1 cellular context compared by ENCODE assay signal in the genomic region with DNA sequence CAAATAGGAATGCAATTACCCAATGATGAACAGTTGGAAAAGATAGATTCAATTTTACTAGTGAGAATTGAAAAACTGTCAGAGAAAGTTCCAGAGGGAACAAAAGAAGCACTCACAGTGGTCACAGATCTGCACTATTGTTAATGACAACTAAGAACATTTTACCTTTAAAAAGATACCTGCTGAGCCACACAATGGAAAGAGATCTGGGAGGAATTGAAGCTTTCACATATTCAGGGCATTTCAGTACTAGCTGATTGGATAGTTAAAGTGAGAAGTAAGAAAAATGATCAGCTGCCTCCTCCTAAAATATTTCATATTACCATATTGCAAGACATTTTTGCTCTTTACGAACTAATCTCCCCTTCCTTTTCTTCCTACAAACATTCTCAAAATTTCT.
TF ChIP-seq lines count a peak whose summit lies in the region.

No MANE protein-coding gene starts in this region.

TF ChIP-seq in GM23338, 12 proteins besides CTCF, POLR2A, EP300 and RAD21 (continued from another document):
- TF ChIP-seq, protein P1, sequence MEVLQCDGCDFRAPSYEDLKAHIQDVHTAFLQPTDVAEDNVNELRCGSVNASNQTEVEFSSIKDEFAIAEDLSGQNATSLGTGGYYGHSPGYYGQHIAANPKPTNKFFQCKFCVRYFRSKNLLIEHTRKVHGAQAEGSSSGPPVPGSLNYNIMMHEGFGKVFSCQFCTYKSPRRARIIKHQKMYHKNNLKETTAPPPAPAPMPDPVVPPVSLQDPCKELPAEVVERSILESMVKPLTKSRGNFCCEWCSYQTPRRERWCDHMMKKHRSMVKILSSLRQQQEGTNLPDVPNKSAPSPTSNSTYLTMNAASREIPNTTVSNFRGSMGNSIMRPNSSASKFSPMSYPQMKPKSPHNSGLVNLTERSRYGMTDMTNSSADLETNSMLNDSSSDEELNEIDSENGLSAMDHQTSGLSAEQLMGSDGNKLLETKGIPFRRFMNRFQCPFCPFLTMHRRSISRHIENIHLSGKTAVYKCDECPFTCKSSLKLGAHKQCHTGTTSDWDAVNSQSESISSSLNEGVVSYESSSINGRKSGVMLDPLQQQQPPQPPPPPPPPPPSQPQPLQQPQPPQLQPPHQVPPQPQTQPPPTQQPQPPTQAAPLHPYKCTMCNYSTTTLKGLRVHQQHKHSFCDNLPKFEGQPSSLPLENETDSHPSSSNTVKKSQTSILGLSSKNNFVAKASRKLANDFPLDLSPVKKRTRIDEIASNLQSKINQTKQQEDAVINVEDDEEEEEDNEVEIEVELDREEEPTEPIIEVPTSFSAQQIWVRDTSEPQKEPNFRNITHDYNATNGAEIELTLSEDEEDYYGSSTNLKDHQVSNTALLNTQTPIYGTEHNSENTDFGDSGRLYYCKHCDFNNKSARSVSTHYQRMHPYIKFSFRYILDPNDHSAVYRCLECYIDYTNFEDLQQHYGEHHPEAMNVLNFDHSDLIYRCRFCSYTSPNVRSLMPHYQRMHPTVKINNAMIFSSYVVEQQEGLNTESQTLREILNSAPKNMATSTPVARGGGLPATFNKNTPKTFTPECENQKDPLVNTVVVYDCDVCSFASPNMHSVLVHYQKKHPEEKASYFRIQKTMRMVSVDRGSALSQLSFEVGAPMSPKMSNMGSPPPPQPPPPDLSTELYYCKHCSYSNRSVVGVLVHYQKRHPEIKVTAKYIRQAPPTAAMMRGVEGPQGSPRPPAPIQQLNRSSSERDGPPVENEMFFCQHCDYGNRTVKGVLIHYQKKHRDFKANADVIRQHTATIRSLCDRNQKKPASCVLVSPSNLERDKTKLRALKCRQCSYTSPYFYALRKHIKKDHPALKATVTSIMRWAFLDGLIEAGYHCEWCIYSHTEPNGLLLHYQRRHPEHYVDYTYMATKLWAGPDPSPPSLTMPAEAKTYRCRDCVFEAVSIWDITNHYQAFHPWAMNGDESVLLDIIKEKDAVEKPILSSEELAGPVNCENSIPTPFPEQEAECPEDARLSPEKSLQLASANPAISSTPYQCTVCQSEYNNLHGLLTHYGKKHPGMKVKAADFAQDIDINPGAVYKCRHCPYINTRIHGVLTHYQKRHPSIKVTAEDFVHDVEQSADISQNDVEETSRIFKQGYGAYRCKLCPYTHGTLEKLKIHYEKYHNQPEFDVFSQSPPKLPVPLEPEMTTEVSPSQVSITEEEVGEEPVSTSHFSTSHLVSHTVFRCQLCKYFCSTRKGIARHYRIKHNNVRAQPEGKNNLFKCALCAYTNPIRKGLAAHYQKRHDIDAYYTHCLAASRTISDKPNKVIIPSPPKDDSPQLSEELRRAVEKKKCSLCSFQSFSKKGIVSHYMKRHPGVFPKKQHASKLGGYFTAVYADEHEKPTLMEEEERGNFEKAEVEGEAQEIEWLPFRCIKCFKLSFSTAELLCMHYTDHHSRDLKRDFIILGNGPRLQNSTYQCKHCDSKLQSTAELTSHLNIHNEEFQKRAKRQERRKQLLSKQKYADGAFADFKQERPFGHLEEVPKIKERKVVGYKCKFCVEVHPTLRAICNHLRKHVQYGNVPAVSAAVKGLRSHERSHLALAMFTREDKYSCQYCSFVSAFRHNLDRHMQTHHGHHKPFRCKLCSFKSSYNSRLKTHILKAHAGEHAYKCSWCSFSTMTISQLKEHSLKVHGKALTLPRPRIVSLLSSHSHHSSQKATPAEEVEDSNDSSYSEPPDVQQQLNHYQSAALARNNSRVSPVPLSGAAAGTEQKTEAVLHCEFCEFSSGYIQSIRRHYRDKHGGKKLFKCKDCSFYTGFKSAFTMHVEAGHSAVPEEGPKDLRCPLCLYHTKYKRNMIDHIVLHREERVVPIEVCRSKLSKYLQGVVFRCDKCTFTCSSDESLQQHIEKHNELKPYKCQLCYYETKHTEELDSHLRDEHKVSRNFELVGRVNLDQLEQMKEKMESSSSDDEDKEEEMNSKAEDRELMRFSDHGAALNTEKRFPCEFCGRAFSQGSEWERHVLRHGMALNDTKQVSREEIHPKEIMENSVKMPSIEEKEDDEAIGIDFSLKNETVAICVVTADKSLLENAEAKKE (CRISPR knock-in tag; IDR thresholded peaks at IDR 0.05), result no peak
- TF ChIP-seq, protein P2, sequence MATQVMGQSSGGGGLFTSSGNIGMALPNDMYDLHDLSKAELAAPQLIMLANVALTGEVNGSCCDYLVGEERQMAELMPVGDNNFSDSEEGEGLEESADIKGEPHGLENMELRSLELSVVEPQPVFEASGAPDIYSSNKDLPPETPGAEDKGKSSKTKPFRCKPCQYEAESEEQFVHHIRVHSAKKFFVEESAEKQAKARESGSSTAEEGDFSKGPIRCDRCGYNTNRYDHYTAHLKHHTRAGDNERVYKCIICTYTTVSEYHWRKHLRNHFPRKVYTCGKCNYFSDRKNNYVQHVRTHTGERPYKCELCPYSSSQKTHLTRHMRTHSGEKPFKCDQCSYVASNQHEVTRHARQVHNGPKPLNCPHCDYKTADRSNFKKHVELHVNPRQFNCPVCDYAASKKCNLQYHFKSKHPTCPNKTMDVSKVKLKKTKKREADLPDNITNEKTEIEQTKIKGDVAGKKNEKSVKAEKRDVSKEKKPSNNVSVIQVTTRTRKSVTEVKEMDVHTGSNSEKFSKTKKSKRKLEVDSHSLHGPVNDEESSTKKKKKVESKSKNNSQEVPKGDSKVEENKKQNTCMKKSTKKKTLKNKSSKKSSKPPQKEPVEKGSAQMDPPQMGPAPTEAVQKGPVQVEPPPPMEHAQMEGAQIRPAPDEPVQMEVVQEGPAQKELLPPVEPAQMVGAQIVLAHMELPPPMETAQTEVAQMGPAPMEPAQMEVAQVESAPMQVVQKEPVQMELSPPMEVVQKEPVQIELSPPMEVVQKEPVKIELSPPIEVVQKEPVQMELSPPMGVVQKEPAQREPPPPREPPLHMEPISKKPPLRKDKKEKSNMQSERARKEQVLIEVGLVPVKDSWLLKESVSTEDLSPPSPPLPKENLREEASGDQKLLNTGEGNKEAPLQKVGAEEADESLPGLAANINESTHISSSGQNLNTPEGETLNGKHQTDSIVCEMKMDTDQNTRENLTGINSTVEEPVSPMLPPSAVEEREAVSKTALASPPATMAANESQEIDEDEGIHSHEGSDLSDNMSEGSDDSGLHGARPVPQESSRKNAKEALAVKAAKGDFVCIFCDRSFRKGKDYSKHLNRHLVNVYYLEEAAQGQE (IDR thresholded peaks at IDR 0.05; ENCODE audit: unreplicated experiment), result peak; percentile 36
- TF ChIP-seq JUNB (IDR thresholded peaks at IDR 0.05; ENCODE audit: unreplicated experiment) (no peak), POLR2AphosphoS5 (IDR thresholded peaks at IDR 0.05; ENCODE audit: low read depth) (no peak), ZNF331 (CRISPR knock-in tag; IDR thresholded peaks at IDR 0.05; ENCODE audit: low read depth) (no peak), ZNF114 (CRISPR knock-in tag; IDR thresholded peaks at IDR 0.05) (no peak), CREB1 (CRISPR knock-in tag; IDR thresholded peaks at IDR 0.05; ENCODE audit: low read depth) (peak; percentile 35; the same call in 1 of the 2 replicates)
- TF ChIP-seq, protein P3, sequence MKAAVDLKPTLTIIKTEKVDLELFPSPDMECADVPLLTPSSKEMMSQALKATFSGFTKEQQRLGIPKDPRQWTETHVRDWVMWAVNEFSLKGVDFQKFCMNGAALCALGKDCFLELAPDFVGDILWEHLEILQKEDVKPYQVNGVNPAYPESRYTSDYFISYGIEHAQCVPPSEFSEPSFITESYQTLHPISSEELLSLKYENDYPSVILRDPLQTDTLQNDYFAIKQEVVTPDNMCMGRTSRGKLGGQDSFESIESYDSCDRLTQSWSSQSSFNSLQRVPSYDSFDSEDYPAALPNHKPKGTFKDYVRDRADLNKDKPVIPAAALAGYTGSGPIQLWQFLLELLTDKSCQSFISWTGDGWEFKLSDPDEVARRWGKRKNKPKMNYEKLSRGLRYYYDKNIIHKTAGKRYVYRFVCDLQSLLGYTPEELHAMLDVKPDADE (IDR thresholded peaks at IDR 0.05), result no peak
